ENCODE assay signal across 25 cellular contexts in genomic region chr20:6295026-6295425, GRCh38.
"Had no signal": no experiment of that assay in that cellular context is flagged by ENCODE, and none has a peak within 500 bp of the region (broad histone marks: within the 10 kb centered on the region; RNA-seq: fewer than 3 reads in every experiment).

No MANE protein-coding gene starts in this region.

- H3K4me3 ChIP-seq: body of pancreas, gastrocnemius medialis, lower lobe of right lung, spleen, thyroid gland, upper lobe of right lung had no signal

- H3K9me3 ChIP-seq: body of pancreas, gastrocnemius medialis, lower lobe of right lung, thyroid gland, upper lobe of right lung had no signal

- ATAC-seq: activated CD4-positive, CD25-positive, alpha-beta regulatory T cell treated with anti-CD3 and anti-CD28 coated beads, Interleukin-2, amount 50 U/mL, for 24 hours; activated CD8-positive, alpha-beta memory T cell treated with anti-CD3 and anti-CD28 coated beads, Interleukin-2, amount 10 ng/mL, durations not matched to agents 7 days and 5 days; body of pancreas; effector memory CD8-positive, alpha-beta T cell; esophagus mucosa; gastrocnemius medialis; left colon; lower lobe of right lung; naive thymus-derived CD8-positive, alpha-beta T cell; upper lobe of right lung had no signal

- H3K4me1 ChIP-seq: body of pancreas, gastrocnemius medialis, lower lobe of right lung, spleen, thyroid gland, upper lobe of right lung had no signal

- H3K36me3 ChIP-seq: gastrocnemius medialis, lower lobe of right lung, spleen, thyroid gland, upper lobe of right lung had no signal

- H3K9me3 Mint-ChIP-seq: activated CD4-positive, alpha-beta T cell treated with anti-CD3 and anti-CD28 coated beads, Interleukin-2, amount 10 ng/mL, durations not matched to agents 24 days and 14 days; activated CD8-positive, alpha-beta T cell treated with anti-CD3 and anti-CD28 coated beads for 36 hours had no signal

- DNase-seq: activated CD4-positive, alpha-beta T cell treated with anti-CD3 and anti-CD28 coated beads, Interleukin-2, amount 10 ng/mL, durations not matched to agents 24 days and 14 days; activated CD8-positive, alpha-beta memory T cell treated with anti-CD3 and anti-CD28 coated beads, Interleukin-2, amount 10 ng/mL, durations not matched to agents 7 days and 5 days; activated effector memory CD4-positive, alpha-beta T cell treated with anti-CD3 and anti-CD28 coated beads, Interleukin-2, amount 50 U/mL, for 16 hours; activated naive CD4-positive, alpha-beta T cell treated with anti-CD3 and anti-CD28 coated beads, Interleukin-2, amount 10 ng/mL, durations not matched to agents 7 days and 5 days; activated T-cell treated with anti-CD3 and anti-CD28 coated beads for 4 hours; anterior cingulate cortex; body of pancreas; caudate nucleus; effector memory CD8-positive, alpha-beta T cell; gastrocnemius medialis; islet precursor cell; left colon; lower lobe of right lung; naive thymus-derived CD8-positive, alpha-beta T cell; spleen; stimulated activated CD4-positive, alpha-beta T cell treated with anti-CD3 and anti-CD28 coated beads, Interleukin-4, amount 100 ng/mL, for 1 hour; stimulated activated naive CD4-positive, alpha-beta T cell; substantia nigra; thyroid gland; upper lobe of right lung had no signal

- H3K27ac Mint-ChIP-seq: activated CD4-positive, alpha-beta T cell treated with anti-CD3 and anti-CD28 coated beads, Interleukin-2, amount 10 ng/mL, durations not matched to agents 24 days and 14 days; activated CD8-positive, alpha-beta memory T cell treated with anti-CD3 and anti-CD28 coated beads, Interleukin-2, amount 10 ng/mL, durations not matched to agents 7 days and 5 days; activated CD8-positive, alpha-beta T cell treated with anti-CD3 and anti-CD28 coated beads for 36 hours; activated naive CD4-positive, alpha-beta T cell treated with anti-CD3 and anti-CD28 coated beads, Interleukin-2, amount 10 ng/mL, durations not matched to agents 7 days and 5 days; effector memory CD8-positive, alpha-beta T cell; mesothelial cell of epicardium had no signal

- H3K4me1 Mint-ChIP-seq: activated CD4-positive, alpha-beta T cell treated with anti-CD3 and anti-CD28 coated beads, Interleukin-2, amount 10 ng/mL, durations not matched to agents 24 days and 14 days; activated CD8-positive, alpha-beta memory T cell treated with anti-CD3 and anti-CD28 coated beads, Interleukin-2, amount 10 ng/mL, durations not matched to agents 7 days and 5 days; activated naive CD4-positive, alpha-beta T cell treated with anti-CD3 and anti-CD28 coated beads, Interleukin-2, amount 10 ng/mL, durations not matched to agents 7 days and 5 days; naive thymus-derived CD8-positive, alpha-beta T cell had no signal

- H3K36me3 Mint-ChIP-seq: activated CD8-positive, alpha-beta memory T cell treated with anti-CD3 and anti-CD28 coated beads, Interleukin-2, amount 10 ng/mL, durations not matched to agents 7 days and 5 days; activated naive CD4-positive, alpha-beta T cell treated with anti-CD3 and anti-CD28 coated beads, Interleukin-2, amount 10 ng/mL, durations not matched to agents 7 days and 5 days; mesothelial cell of epicardium; naive thymus-derived CD8-positive, alpha-beta T cell had no signal

- H3K27me3 Mint-ChIP-seq: activated CD4-positive, alpha-beta T cell treated with anti-CD3 and anti-CD28 coated beads, Interleukin-2, amount 10 ng/mL, durations not matched to agents 24 days and 14 days; activated CD8-positive, alpha-beta memory T cell treated with anti-CD3 and anti-CD28 coated beads, Interleukin-2, amount 10 ng/mL, durations not matched to agents 7 days and 5 days; activated naive CD4-positive, alpha-beta T cell treated with anti-CD3 and anti-CD28 coated beads, Interleukin-2, amount 10 ng/mL, durations not matched to agents 7 days and 5 days; effector memory CD8-positive, alpha-beta T cell had no signal

- H3K27me3 ChIP-seq: gastrocnemius medialis, spleen, thyroid gland, upper lobe of right lung had no signal

- H3K27ac ChIP-seq: body of pancreas, gastrocnemius medialis, lower lobe of right lung, spleen, thyroid gland, upper lobe of right lung, VCaP had no signal

- H3K4me3 Mint-ChIP-seq: activated CD4-positive, alpha-beta T cell treated with anti-CD3 and anti-CD28 coated beads, Interleukin-2, amount 10 ng/mL, durations not matched to agents 24 days and 14 days; activated CD8-positive, alpha-beta memory T cell treated with anti-CD3 and anti-CD28 coated beads, Interleukin-2, amount 10 ng/mL, durations not matched to agents 7 days and 5 days; activated CD8-positive, alpha-beta T cell treated with anti-CD3 and anti-CD28 coated beads for 36 hours; activated naive CD4-positive, alpha-beta T cell treated with anti-CD3 and anti-CD28 coated beads, Interleukin-2, amount 10 ng/mL, durations not matched to agents 7 days and 5 days; effector memory CD8-positive, alpha-beta T cell; mesothelial cell of epicardium; naive thymus-derived CD8-positive, alpha-beta T cell had no signal
